Comparison of ENCODE assay signal across 22 cellular contexts in genomic region chr19:49913720-49914119, GRCh38. TPM values are rescaled to one million over a fixed set of nuclear protein-coding genes. Genes with fewer than 3 reads are reported as not detected.
DNase-seq lines count a peak whose midpoint lies in the region; ATAC-seq and TF ChIP-seq lines count a peak whose summit lies in the region.
"Had no signal": no experiment of that assay in that cellular context is flagged by ENCODE, and none has a peak within 500 bp of the region (broad histone marks: within the 10 kb centered on the region; RNA-seq: fewer than 3 reads in every experiment).

No MANE protein-coding gene starts in this region.

- no peak overlapping the region for H3K4me3 Mint-ChIP-seq in activated naive CD4-positive, alpha-beta T cell treated with anti-CD3 and anti-CD28 coated beads for 36 hours
- peak overlapping the region in 2 of 4 donors; percentile 44 to 87 for H3K4me3 Mint-ChIP-seq in IgD-negative memory B cell
- H3K4me3 Mint-ChIP-seq in effector memory CD8-positive, alpha-beta T cell, result no peak overlapping the region
- H3K4me3 Mint-ChIP-seq in stimulated activated memory B cell treated with anti-CD40 and anti-IgM and Interleukin-4, amounts not matched to agents 10 μg/mL and 1 μg/mL and 100 μg/mL, for 72 hours, result peak overlapping the region; percentile 73
- no peak overlapping the region for H3K4me3 Mint-ChIP-seq in mesothelial cell of epicardium
- H3K4me3 Mint-ChIP-seq: memory B cell had no signal

- peaks cover 61% of the 10 kb centered on the region for H3K36me3 Mint-ChIP-seq in activated naive CD4-positive, alpha-beta T cell treated with anti-CD3 and anti-CD28 coated beads for 36 hours (ENCODE audit: low read depth)
- peaks cover 6% of the 10 kb centered on the region for H3K36me3 Mint-ChIP-seq in IgD-negative memory B cell
- peaks cover 32% of the 10 kb centered on the region for H3K36me3 Mint-ChIP-seq in effector memory CD8-positive, alpha-beta T cell (ENCODE audit: insufficient read depth)
- peaks cover 65% of the 10 kb centered on the region for H3K36me3 Mint-ChIP-seq in stimulated activated memory B cell treated with anti-CD40 and anti-IgM and Interleukin-4, amounts not matched to agents 10 μg/mL and 1 μg/mL and 100 μg/mL, for 72 hours
- H3K36me3 Mint-ChIP-seq in mesothelial cell of epicardium, result peaks cover 45% of the 10 kb centered on the region

- DNase-seq in activated naive CD4-positive, alpha-beta T cell treated with anti-CD3 and anti-CD28 coated beads for 36 hours, result no peak
- DNase-seq in activated naive CD4-positive, alpha-beta T cell treated with Interleukin-2 at 50 U/mL for 16 hours, result no peak
- no peak for DNase-seq in effector memory CD8-positive, alpha-beta T cell
- DNase-seq in mesothelial cell of epicardium (ENCODE audit: low spot score in 2 of 2, unreplicated experiment in 2 of 2), result no peak
- no peak for DNase-seq in NCI-H146 (lab: John Stamatoyannopoulos, UW)
- DNase-seq in NCI-H146 treated with DMSO at 0.1 percent for 48 hours (lab: John Stamatoyannopoulos, UW; ENCODE audit: unreplicated experiment), result no peak
- DNase-seq: activated CD4-positive, alpha-beta T cell treated with anti-CD3 and anti-CD28 coated beads, Interleukin-2, amount 50 U/mL, for 48 hours; erythroblast; heart left ventricle; NCI-H1092; NCI-H2029; NCI-H226; NCI-H82; OCI-M1; retina; stimulated activated CD4-positive, alpha-beta T cell treated with anti-CD3 and anti-CD28 coated beads, Interleukin-2, amount 100 ng/mL, for 48 hours; stimulated activated naive CD4-positive, alpha-beta T cell had no signal

- peaks cover 51% of the 10 kb centered on the region for H3K4me1 Mint-ChIP-seq in activated naive CD4-positive, alpha-beta T cell treated with anti-CD3 and anti-CD28 coated beads for 36 hours (ENCODE audit: low read depth)
- H3K4me1 Mint-ChIP-seq in IgD-negative memory B cell (peaks cover 37 to 50% (median 48%) of the 10 kb centered on the region in 3 donors), mesothelial cell of epicardium (peaks cover 2% of the 10 kb centered on the region)
- peaks cover 18 to 23% of the 10 kb centered on the region in 2 donors for H3K4me1 Mint-ChIP-seq in effector memory CD8-positive, alpha-beta T cell (ENCODE audit: low read depth in 2 of 2)
- peaks cover 86% of the 10 kb centered on the region for H3K4me1 Mint-ChIP-seq in stimulated activated memory B cell treated with anti-CD40 and anti-IgM and Interleukin-4, amounts not matched to agents 10 μg/mL and 1 μg/mL and 100 μg/mL, for 72 hours

- intact Hi-C loops in activated naive CD4-positive, alpha-beta T cell treated with anti-CD3 and anti-CD28 coated beads for 36 hours (cut with micrococcal nuclease), result no loop called here

- CTCF ChIA-PET in activated naive CD4-positive, alpha-beta T cell treated with anti-CD3 and anti-CD28 coated beads for 36 hours (lab: Charles Lee), result no interaction called here

- H3K27me3 Mint-ChIP-seq in activated naive CD4-positive, alpha-beta T cell treated with anti-CD3 and anti-CD28 coated beads for 36 hours (ENCODE audit: low read depth), result no peaks in the 10 kb centered on the region
- H3K27me3 Mint-ChIP-seq in IgD-negative memory B cell (no peaks in the 10 kb centered on the region), mesothelial cell of epicardium (ENCODE audit: low read depth) (no peaks in the 10 kb centered on the region)
- H3K27me3 Mint-ChIP-seq in effector memory CD8-positive, alpha-beta T cell, result no peaks in the 10 kb centered on the region
- no peaks in the 10 kb centered on the region for H3K27me3 Mint-ChIP-seq in stimulated activated memory B cell treated with anti-CD40 and anti-IgM and Interleukin-4, amounts not matched to agents 10 μg/mL and 1 μg/mL and 100 μg/mL, for 72 hours
- H3K27me3 Mint-ChIP-seq: activated naive CD4-positive, alpha-beta T cell treated with anti-CD3 and anti-CD28 coated beads, Interleukin-2, amount 50 U/mL, for 24 hours; memory B cell had no signal

- H3K9me3 Mint-ChIP-seq in activated naive CD4-positive, alpha-beta T cell treated with anti-CD3 and anti-CD28 coated beads for 36 hours, result no peaks in the 10 kb centered on the region
- H3K9me3 Mint-ChIP-seq in IgD-negative memory B cell (no peaks in the 10 kb centered on the region), mesothelial cell of epicardium (peaks cover 7% of the 10 kb centered on the region)
- H3K9me3 Mint-ChIP-seq in effector memory CD8-positive, alpha-beta T cell, result no peaks in the 10 kb centered on the region
- H3K9me3 Mint-ChIP-seq in stimulated activated memory B cell treated with anti-CD40 and anti-IgM and Interleukin-4, amounts not matched to agents 10 μg/mL and 1 μg/mL and 100 μg/mL, for 72 hours, result no peaks in the 10 kb centered on the region
- H3K9me3 Mint-ChIP-seq: activated naive CD4-positive, alpha-beta T cell treated with anti-CD3 and anti-CD28 coated beads, Interleukin-2, amount 50 U/mL, for 24 hours; memory B cell had no signal

- no peak for ATAC-seq in effector memory CD8-positive, alpha-beta T cell (replicated peaks)
- ATAC-seq in stimulated activated memory B cell treated with anti-CD40 and anti-IgM and Interleukin-4, amounts not matched to agents 10 μg/mL and 1 μg/mL and 100 μg/mL, for 72 hours, result no peak
- ATAC-seq: heart left ventricle, SK-N-SH treated with all-trans-retinoic acid at 6 μM for 48 hours had no signal

- H3K27ac Mint-ChIP-seq in activated naive CD4-positive, alpha-beta T cell treated with anti-CD3 and anti-CD28 coated beads for 36 hours, result peak overlapping the region; percentile 90
- H3K27ac Mint-ChIP-seq in IgD-negative memory B cell (peak overlapping the region in 2 of 3 donors; percentile 33 to 88), mesothelial cell of epicardium (no peak overlapping the region)
- H3K27ac Mint-ChIP-seq in effector memory CD8-positive, alpha-beta T cell, result peak overlapping the region; percentile 45 to 53
- peak overlapping the region; percentile 91 for H3K27ac Mint-ChIP-seq in stimulated activated memory B cell treated with anti-CD40 and anti-IgM and Interleukin-4, amounts not matched to agents 10 μg/mL and 1 μg/mL and 100 μg/mL, for 72 hours
- H3K27ac Mint-ChIP-seq: memory B cell had no signal

- no peak for TF ChIP-seq CTCF in mesothelial cell of epicardium (IDR thresholded peaks at IDR 0.05; ENCODE audit: unreplicated experiment)

RNA-seq across cellular contexts. Expression of gene ATF5, which starts 15.3 kb away (rescaled TPM):
- 1 to 10 TPM; 8.0 to 8.8 TPM for total RNA-seq in activated naive CD4-positive, alpha-beta T cell treated with anti-CD3 and anti-CD28 coated beads for 36 hours
- 3.4 TPM for polyA plus RNA-seq in IgD-negative memory B cell
- 21.7 to 22.7 TPM (median 22.1 TPM) in 3 replicates for total RNA-seq in mesothelial cell of epicardium

RNA-seq across cellular contexts. Expression of gene NUP62, which starts 15.6 kb away (rescaled TPM):
- total RNA-seq in activated naive CD4-positive, alpha-beta T cell treated with anti-CD3 and anti-CD28 coated beads for 36 hours, result 10 to 100 TPM; 89.2 to 92.5 TPM
- 62.9 TPM for polyA plus RNA-seq in IgD-negative memory B cell
- 67.6 to 78.9 TPM (median 71.8 TPM) in 3 replicates for total RNA-seq in mesothelial cell of epicardium

RNA-seq across cellular contexts. Expression of gene IL4I1, which starts 17.0 kb away (rescaled TPM):
- total RNA-seq in activated naive CD4-positive, alpha-beta T cell treated with anti-CD3 and anti-CD28 coated beads for 36 hours, result 1 to 10 TPM; 7.2 to 7.5 TPM
- 0.39 TPM for polyA plus RNA-seq in IgD-negative memory B cell
- 1.3 to 1.7 TPM (median 1.6 TPM) in 3 replicates for total RNA-seq in mesothelial cell of epicardium

RNA-seq across cellular contexts. Expression of gene TBC1D17, which starts 36.2 kb away (rescaled TPM):
- 10 to 100 TPM; 29.8 to 32.4 TPM for total RNA-seq in activated naive CD4-positive, alpha-beta T cell treated with anti-CD3 and anti-CD28 coated beads for 36 hours
- 19.1 TPM for polyA plus RNA-seq in IgD-negative memory B cell
- 46.8 to 53.7 TPM (median 49.7 TPM) in 3 replicates for total RNA-seq in mesothelial cell of epicardium

RNA-seq across cellular contexts. Expression of gene AKT1S1, which starts 36.6 kb away (rescaled TPM):
- total RNA-seq in activated naive CD4-positive, alpha-beta T cell treated with anti-CD3 and anti-CD28 coated beads for 36 hours, result 10 to 100 TPM; 13.3 to 14.2 TPM
- 5.0 TPM for polyA plus RNA-seq in IgD-negative memory B cell
- 41.8 to 45.3 TPM (median 42.5 TPM) in 3 replicates for total RNA-seq in mesothelial cell of epicardium
